ENCODE assay signal across 23 cellular contexts in genomic region chr6:157466340-157466643, GRCh38.
"Had no signal": no experiment of that assay in that cellular context is flagged by ENCODE, and none has a peak within 500 bp of the region (broad histone marks: within the 10 kb centered on the region; RNA-seq: fewer than 3 reads in every experiment).

No MANE protein-coding gene starts in this region.

- H3K36me3 ChIP-seq: heart left ventricle, ovary, tibial artery, upper lobe of right lung had no signal

- ATAC-seq: natural killer cell; stimulated activated effector memory CD8-positive, alpha-beta T cell treated with anti-CD3 and anti-CD28 coated beads, Interleukin-12 subunit alpha, Interleukin-12 subunit beta, amount 100 ng/mL, for 72 hours had no signal

- H3K9me3 ChIP-seq: heart left ventricle, ovary, tibial artery, upper lobe of right lung had no signal

- FAIRE-seq: frontal cortex, islet of Langerhans had no signal

- H3K27me3 Mint-ChIP-seq: stimulated activated naive CD8-positive, alpha-beta T cell treated with anti-CD3 and anti-CD28 coated beads, Interleukin-15, Interleukin-2, amounts not matched to agents 100 ng/mL and 50 ng/mL, for 24 hours had no signal

- H3K27ac Mint-ChIP-seq: mesothelial cell of epicardium, natural killer cell, progenitor cell of endocrine pancreas had no signal

- H3K4me1 ChIP-seq: tibial artery had no signal

- H3K4me2 ChIP-seq: smooth muscle cell had no signal

- H3K36me3 Mint-ChIP-seq: mesothelial cell of epicardium; natural killer cell; stimulated activated effector memory CD8-positive, alpha-beta T cell treated with anti-CD3 and anti-CD28 coated beads, Interleukin-12 subunit alpha, Interleukin-12 subunit beta, amount 100 ng/mL, for 72 hours had no signal

- H3K9me3 Mint-ChIP-seq: mesothelial cell of epicardium; natural killer cell; neural crest cell; stimulated activated effector memory CD8-positive, alpha-beta T cell treated with anti-CD3 and anti-CD28 coated beads, Interleukin-12 subunit alpha, Interleukin-12 subunit beta, amount 100 ng/mL, for 72 hours; stimulated activated naive CD8-positive, alpha-beta T cell treated with anti-CD3 and anti-CD28 coated beads, Interleukin-15, Interleukin-2, amounts not matched to agents 100 ng/mL and 50 ng/mL, for 24 hours had no signal

- H3K4me3 Mint-ChIP-seq: mesothelial cell of epicardium; natural killer cell; neural crest cell; stimulated activated effector memory CD8-positive, alpha-beta T cell treated with anti-CD3 and anti-CD28 coated beads, Interleukin-12 subunit alpha, Interleukin-12 subunit beta, amount 100 ng/mL, for 72 hours; stimulated activated naive CD8-positive, alpha-beta T cell treated with anti-CD3 and anti-CD28 coated beads, Interleukin-15, Interleukin-2, amounts not matched to agents 100 ng/mL and 50 ng/mL, for 24 hours had no signal

- H3K27me3 ChIP-seq: dorsolateral prefrontal cortex, heart left ventricle, ovary, tibial artery, upper lobe of right lung had no signal

- H3K27ac ChIP-seq: coronary artery, dorsolateral prefrontal cortex, heart left ventricle, ovary, tibial artery, upper lobe of right lung had no signal

- H3K4me3 ChIP-seq: coronary artery, dorsolateral prefrontal cortex, heart left ventricle, ovary, smooth muscle cell, tibial artery, upper lobe of right lung had no signal

- DNase-seq: effector CD8-positive, alpha-beta T cell; heart left ventricle; hippocampal formation; kidney glomerular epithelial cell; mammary epithelial cell; natural killer cell; nucleus accumbens; ovary; right cardiac atrium; stimulated activated CD4-positive, alpha-beta T cell treated with anti-CD3 and anti-CD28 coated beads, Interleukin-4, amount 100 ng/mL, for 1 hour; stimulated activated CD8-positive, alpha-beta memory T cell treated with anti-CD3 and anti-CD28 coated beads, Interleukin-4, amount 100 ng/mL, for 48 hours; tibial artery; upper lobe of right lung had no signal
